In the genomic region with DNA sequence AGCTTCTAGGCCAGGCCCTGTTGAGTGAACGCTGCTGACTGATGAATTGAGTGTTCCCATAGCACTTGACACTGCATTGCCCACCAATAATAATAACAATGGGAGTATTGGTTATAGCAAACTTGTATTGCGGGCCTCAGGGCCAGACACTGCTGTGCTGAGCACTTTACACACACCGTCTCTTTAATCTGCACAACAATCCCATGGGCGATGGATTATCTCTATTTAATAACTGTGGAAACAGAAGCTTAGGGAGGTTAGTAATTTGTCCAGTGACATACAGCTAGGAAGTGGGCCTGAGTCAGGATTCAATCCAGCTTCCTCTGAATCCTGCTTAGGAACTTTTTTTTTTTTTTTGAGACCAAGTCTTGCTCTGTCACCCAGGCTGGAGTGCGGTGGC, we compare ENCODE assay signal across 22 cellular contexts.
"Had no signal": no experiment of that assay in that cellular context is flagged by ENCODE, and none has a peak within 500 bp of the region (broad histone marks: within the 10 kb centered on the region; RNA-seq: fewer than 3 reads in every experiment).

No MANE protein-coding gene starts in this region.

- H3K4me3 Mint-ChIP-seq: central memory CD8-positive, alpha-beta T cell; endodermal cell; mesothelial cell of epicardium; natural killer cell; stimulated activated naive B cell treated with anti-CD40 and anti-IgM and Interleukin-4, amounts not matched to agents 10 μg/mL and 1 μg/mL and 100 μg/mL, for 72 hours; T-cell; T-helper 2 cell treated with Interferon-gamma antibody and Interleukin-4, amounts not matched to agents 5 μg/mL and 100 μg/mL, for 36 hours had no signal

- H3K27ac Mint-ChIP-seq: activated naive CD4-positive, alpha-beta T cell treated with anti-CD3 and anti-CD28 coated beads, Interleukin-2, amount 50 U/mL, for 72 hours; endodermal cell; mesothelial cell of epicardium; natural killer cell; stimulated activated naive B cell treated with anti-CD40 and anti-IgM and Interleukin-4, amounts not matched to agents 10 μg/mL and 1 μg/mL and 100 μg/mL, for 72 hours; T-cell; T-helper 2 cell treated with Interferon-gamma antibody and Interleukin-4, amounts not matched to agents 5 μg/mL and 100 μg/mL, for 36 hours had no signal

- H3K36me3 ChIP-seq: brain microvascular endothelial cell, colonic mucosa, pancreas, right lobe of liver, upper lobe of right lung had no signal

- H3K36me3 Mint-ChIP-seq: activated naive CD4-positive, alpha-beta T cell treated with anti-CD3 and anti-CD28 coated beads, Interleukin-2, amount 50 U/mL, for 72 hours; natural killer cell; stimulated activated naive B cell treated with anti-CD40 and anti-IgM and Interleukin-4, amounts not matched to agents 10 μg/mL and 1 μg/mL and 100 μg/mL, for 72 hours; T-cell had no signal

- H3K4me1 Mint-ChIP-seq: endodermal cell, natural killer cell had no signal

- H3K9me3 ChIP-seq: colonic mucosa, pancreas, right lobe of liver, upper lobe of right lung had no signal

- H3K27me3 ChIP-seq: brain microvascular endothelial cell, colonic mucosa, pancreas, right lobe of liver, upper lobe of right lung had no signal

- H3K27ac ChIP-seq: brain microvascular endothelial cell, colonic mucosa, pancreas, right lobe of liver, upper lobe of right lung, VCaP had no signal

- H3K4me3 ChIP-seq: colonic mucosa, pancreas, right lobe of liver, smooth muscle cell, upper lobe of right lung had no signal

- ATAC-seq: activated naive CD4-positive, alpha-beta T cell treated with anti-CD3 and anti-CD28 coated beads, Interleukin-2, amount 50 U/mL, for 72 hours; left lobe of liver; natural killer cell; pancreas; SK-N-SH treated with all-trans-retinoic acid at 6 μM for 48 hours; stimulated activated naive B cell treated with anti-CD40 and anti-IgM and Interleukin-4, amounts not matched to agents 10 μg/mL and 1 μg/mL and 100 μg/mL, for 72 hours; T-cell; upper lobe of right lung had no signal

- H3K9me3 Mint-ChIP-seq: activated naive CD4-positive, alpha-beta T cell treated with anti-CD3 and anti-CD28 coated beads, Interleukin-2, amount 50 U/mL, for 72 hours; central memory CD8-positive, alpha-beta T cell; endodermal cell; mesothelial cell of epicardium; natural killer cell; stimulated activated naive B cell treated with anti-CD40 and anti-IgM and Interleukin-4, amounts not matched to agents 10 μg/mL and 1 μg/mL and 100 μg/mL, for 72 hours; T-cell; T-helper 2 cell treated with Interferon-gamma antibody and Interleukin-4, amounts not matched to agents 5 μg/mL and 100 μg/mL, for 36 hours had no signal

- H3K4me1 ChIP-seq: colonic mucosa, pancreas, right lobe of liver had no signal

- DNase-seq: activated T-cell treated with anti-CD3 and anti-CD28 coated beads, Interleukin-2, amount 50 U/mL, for 1 hour; aorta; brain microvascular endothelial cell; colonic mucosa; endodermal cell; kidney; natural killer cell; pancreas; stimulated activated CD4-positive, alpha-beta T cell treated with anti-CD3 and anti-CD28 coated beads, Interleukin-15, amount 100 ng/mL, for 24 hours; stimulated activated CD8-positive, alpha-beta memory T cell treated with anti-CD3 and anti-CD28 coated beads, Interleukin-4, amount 100 ng/mL, for 48 hours; stimulated activated naive B cell treated with anti-CD40 and anti-IgM and Interleukin-4, amounts not matched to agents 10 μg/mL and 1 μg/mL and 100 μg/mL, for 72 hours; T-cell; upper lobe of right lung had no signal
